9 cellular contexts compared by ENCODE assay signal in genomic region chr20:44384423-44385027, GRCh38. TPM values are rescaled to one million over a fixed set of nuclear protein-coding genes. Genes with fewer than 3 reads are reported as not detected.
A peak's percentile ranks its signal among the peaks of the same experiment; 100 is the strongest.
DNase-seq lines count a peak whose midpoint lies in the region; ATAC-seq, FAIRE-seq and TF ChIP-seq lines count a peak whose summit lies in the region.
"Had no signal": no experiment of that assay in that cellular context is flagged by ENCODE, and none has a peak within 500 bp of the region (broad histone marks: within the 10 kb centered on the region; RNA-seq: fewer than 3 reads in every experiment).

No MANE protein-coding gene starts in this region.

- H3K27me3 ChIP-seq in MG63: no peaks in the 10 kb centered on the region

- H3K9me3 ChIP-seq in MG63: no peaks in the 10 kb centered on the region

- FAIRE-seq in urothelium cell line (lab: Jason Lieb, UNC): peak; percentile 37
- FAIRE-seq: frontal cortex had no signal

- H3K4me3 ChIP-seq in GM12864 (ENCODE audit: low read depth, low read length): no peak overlapping the region
- no peak overlapping the region for H3K4me3 ChIP-seq in MG63

- no peaks in the 10 kb centered on the region for H3K36me3 ChIP-seq in MG63

- ATAC-seq in GM18519 (IDR thresholded peaks at IDR 0.05; ENCODE audit: low FRiP score, unreplicated experiment): no peak

- DNase-seq in GM12864 (ENCODE audit: low read depth) (peak; percentile 21), MG63 (peak; percentile 65), SK-N-DZ (ENCODE audit: low spot score) (peak; percentile 65), activated gamma-delta T cell treated with Interleukin-2 at 50 U/mL for 16 hours (peak; percentile 85), glomerular visceral epithelial cell (ENCODE audit: extremely low spot score) (peak; percentile 68), pons (ENCODE audit: low spot score) (peak; percentile 53), urothelium cell line (ENCODE audit: low spot score) (peak; percentile 80)

- peak; percentile 97 for TF ChIP-seq CTCF in GM12864 (IDR thresholded peaks at IDR 0.05; ENCODE audit: low read depth, low read length, missing control alignments)

RNA-seq across cellular contexts. Expression of gene HNF4A, which starts 29.0 kb away (rescaled TPM):
- total RNA-seq in MG63 (2014; rRNA removed; shearing (Covaris generic); ENCODE audit: low replicate concordance): not detected in 2 replicates
- polyA plus RNA-seq in SK-N-DZ (2014; cell fraction: cytosol; rRNA removed): not detected in 2 replicates
- not detected in 2 replicates for polyA plus RNA-seq in SK-N-DZ (2014; cell fraction: nucleus; rRNA removed)
- total RNA-seq: frontal cortex had no signal

RNA-seq across cellular contexts. Expression of gene R3HDML, which starts 47.7 kb away (rescaled TPM):
- total RNA-seq in MG63 (2014; rRNA removed; shearing (Covaris generic); ENCODE audit: low replicate concordance): not detected in 2 replicates
- not detected in 2 replicates for polyA plus RNA-seq in SK-N-DZ (2014; cell fraction: cytosol; rRNA removed)
- not detected in 2 replicates for polyA plus RNA-seq in SK-N-DZ (2014; cell fraction: nucleus; rRNA removed)
- total RNA-seq: frontal cortex had no signal

Comparison
In these comparisons a context has a peak if more than half of its experiments do, and no peak if none do; other contexts are left out.
1. DNase-seq: peak in every context shown above with its lines; median percentile 85 in activated gamma-delta T cell treated with Interleukin-2 at 50 U/mL for 16 hours; 80 in urothelium cell line; 68 in glomerular visceral epithelial cell; 65 in MG63; 65 in SK-N-DZ; 53 in pons; 21 in GM12864.